In genomic region chr12:89477633-89478279, GRCh38 we compare ENCODE assay signal across 20 cellular contexts. TPM values are rescaled to one million over a fixed set of nuclear protein-coding genes. Genes with fewer than 3 reads are reported as not detected.
A peak's percentile ranks its signal among the peaks of the same experiment; 100 is the strongest.
DNase-seq lines count a peak whose midpoint lies in the region; ATAC-seq and TF ChIP-seq lines count a peak whose summit lies in the region.
"Had no signal": no experiment of that assay in that cellular context is flagged by ENCODE, and none has a peak within 500 bp of the region (broad histone marks: within the 10 kb centered on the region; RNA-seq: fewer than 3 reads in every experiment).

No MANE protein-coding gene starts in this region.

- TF ChIP-seq CTCF in GM23338 (conservative IDR thresholded peaks at IDR 0.05; ENCODE audit: low read depth in 2 of 2) (peak; percentile 33 to 34; a peak in 2 of 4 replicates), natural killer cell (IDR thresholded peaks at IDR 0.05) (no peak), suprapubic skin (IDR thresholded peaks at IDR 0.05) (no peak)

- intact Hi-C loops in natural killer cell (cut with micrococcal nuclease) = no loop called here

- CTCF ChIA-PET in activated CD8-positive, alpha-beta memory T cell treated with anti-CD3 and anti-CD28 coated beads, Interleukin-2, amount 10 ng/mL, durations not matched to agents 7 days and 5 days (lab: Charles Lee) = interaction anchor here (0.7 to 3.1 kb wide), 5 partner anchors 16 to 53 kb away, joined by 3 to 11 read pairs (median 3); partner anchors contain the start of gene GALNT4
- CTCF ChIA-PET in activated CD8-positive, alpha-beta T cell treated with anti-CD3 and anti-CD28 coated beads, Interleukin-2, amount 10 ng/mL, durations not matched to agents 7 days and 5 days (lab: Charles Lee) = interaction anchor here (0.8 to 1.8 kb wide), 8 partner anchors 10 to 65 kb away, joined by 3 to 11 read pairs (median 4); partner anchors contain the start of gene GALNT4

- H3K4me3 Mint-ChIP-seq in activated CD8-positive, alpha-beta memory T cell treated with anti-CD3 and anti-CD28 coated beads, Interleukin-2, amount 10 ng/mL, durations not matched to agents 7 days and 5 days = peak overlapping the region; percentile 0
- H3K4me3 Mint-ChIP-seq in GM23338 (no peak overlapping the region), natural killer cell (peak overlapping the region; percentile 28)
- no peak overlapping the region for H3K4me3 Mint-ChIP-seq in activated CD8-positive, alpha-beta T cell treated with anti-CD3 and anti-CD28 coated beads, Interleukin-2, amount 10 ng/mL, durations not matched to agents 7 days and 5 days
- H3K4me3 Mint-ChIP-seq: activated naive CD4-positive, alpha-beta T cell treated with anti-CD3 and anti-CD28 coated beads, Interleukin-2, amount 50 U/mL, for 24 hours; B cell had no signal

- H3K9me3 Mint-ChIP-seq in activated CD8-positive, alpha-beta memory T cell treated with anti-CD3 and anti-CD28 coated beads, Interleukin-2, amount 10 ng/mL, durations not matched to agents 7 days and 5 days (ENCODE audit: low read depth) = no peaks in the 10 kb centered on the region
- H3K9me3 Mint-ChIP-seq in GM23338 (no peaks in the 10 kb centered on the region), natural killer cell (no peaks in the 10 kb centered on the region)
- no peaks in the 10 kb centered on the region for H3K9me3 Mint-ChIP-seq in activated CD8-positive, alpha-beta T cell treated with anti-CD3 and anti-CD28 coated beads, Interleukin-2, amount 10 ng/mL, durations not matched to agents 7 days and 5 days (ENCODE audit: insufficient read depth)
- H3K9me3 Mint-ChIP-seq: activated naive CD4-positive, alpha-beta T cell treated with anti-CD3 and anti-CD28 coated beads, Interleukin-2, amount 50 U/mL, for 24 hours had no signal

- POLR2A ChIA-PET in activated CD8-positive, alpha-beta T cell treated with anti-CD3 and anti-CD28 coated beads, Interleukin-2, amount 10 ng/mL, durations not matched to agents 7 days and 5 days (lab: Charles Lee) = interaction anchor here (0.7 kb wide), 1 partner anchor 46 kb away, joined by 3 read pairs; no protein-coding TSS in a partner anchor

- 91% methylated on average over 8 of the region's 8 CpGs for WGBS in suprapubic skin

- no peaks in the 10 kb centered on the region for H4K20me1 ChIP-seq in GM23338 (replicated peaks; ENCODE audit: insufficient read depth)

- H3K36me3 Mint-ChIP-seq in activated CD8-positive, alpha-beta memory T cell treated with anti-CD3 and anti-CD28 coated beads, Interleukin-2, amount 10 ng/mL, durations not matched to agents 7 days and 5 days = peaks cover 27% of the 10 kb centered on the region
- H3K36me3 Mint-ChIP-seq in GM23338 (ENCODE audit: low read depth) (no peaks in the 10 kb centered on the region), natural killer cell (no peaks in the 10 kb centered on the region)
- peaks cover 34% of the 10 kb centered on the region for H3K36me3 Mint-ChIP-seq in activated CD8-positive, alpha-beta T cell treated with anti-CD3 and anti-CD28 coated beads, Interleukin-2, amount 10 ng/mL, durations not matched to agents 7 days and 5 days (ENCODE audit: low read depth)
- H3K36me3 Mint-ChIP-seq: activated naive CD4-positive, alpha-beta T cell treated with anti-CD3 and anti-CD28 coated beads, Interleukin-2, amount 50 U/mL, for 24 hours had no signal

- no peaks in the 10 kb centered on the region for H3K27me3 Mint-ChIP-seq in activated CD8-positive, alpha-beta memory T cell treated with anti-CD3 and anti-CD28 coated beads, Interleukin-2, amount 10 ng/mL, durations not matched to agents 7 days and 5 days
- H3K27me3 Mint-ChIP-seq in GM23338 (ENCODE audit: insufficient read depth, low read depth, poor library complexity) = no peaks in the 10 kb centered on the region
- no peaks in the 10 kb centered on the region for H3K27me3 Mint-ChIP-seq in activated CD8-positive, alpha-beta T cell treated with anti-CD3 and anti-CD28 coated beads, Interleukin-2, amount 10 ng/mL, durations not matched to agents 7 days and 5 days (ENCODE audit: low read depth)
- no peaks in the 10 kb centered on the region for H3K27me3 Mint-ChIP-seq in natural killer cell (ENCODE audit: low read depth in 2 of 2)
- H3K27me3 Mint-ChIP-seq: activated naive CD4-positive, alpha-beta T cell treated with anti-CD3 and anti-CD28 coated beads, Interleukin-2, amount 50 U/mL, for 24 hours; B cell had no signal

- ATAC-seq in activated CD8-positive, alpha-beta memory T cell treated with anti-CD3 and anti-CD28 coated beads, Interleukin-2, amount 10 ng/mL, durations not matched to agents 7 days and 5 days = peak; percentile 38
- ATAC-seq in GM23338 (no peak), natural killer cell (peak in 2 of 3 donors; percentile 49 to 52), GM19023 (IDR thresholded peaks at IDR 0.05; ENCODE audit: unreplicated experiment) (no peak)
- ATAC-seq in activated CD8-positive, alpha-beta T cell treated with anti-CD3 and anti-CD28 coated beads, Interleukin-2, amount 10 ng/mL, durations not matched to agents 7 days and 5 days = peak; percentile 28
- ATAC-seq: HCT116, psoas muscle, Right ventricle myocardium inferior had no signal

- H3K4me1 ChIP-seq in GM23338 (ENCODE audit: insufficient read depth) (no peaks in the 10 kb centered on the region), suprapubic skin (no peaks in the 10 kb centered on the region)
- H3K4me1 ChIP-seq: Caco-2, psoas muscle had no signal

- peak overlapping the region; percentile 76 for H3K27ac Mint-ChIP-seq in activated CD8-positive, alpha-beta memory T cell treated with anti-CD3 and anti-CD28 coated beads, Interleukin-2, amount 10 ng/mL, durations not matched to agents 7 days and 5 days
- H3K27ac Mint-ChIP-seq in GM23338 = no peak overlapping the region
- peak overlapping the region; percentile 36 for H3K27ac Mint-ChIP-seq in activated CD8-positive, alpha-beta T cell treated with anti-CD3 and anti-CD28 coated beads, Interleukin-2, amount 10 ng/mL, durations not matched to agents 7 days and 5 days
- H3K27ac Mint-ChIP-seq in natural killer cell = peak overlapping the region; percentile 41 to 64
- H3K27ac Mint-ChIP-seq: activated naive CD4-positive, alpha-beta T cell treated with anti-CD3 and anti-CD28 coated beads, Interleukin-2, amount 50 U/mL, for 24 hours; B cell had no signal

- H3K4me3 ChIP-seq in GM23338 = no peak overlapping the region
- no peak overlapping the region for H3K4me3 ChIP-seq in suprapubic skin
- H3K4me3 ChIP-seq: dorsolateral prefrontal cortex, MG63, psoas muscle had no signal

- H3K36me3 ChIP-seq in GM23338 (ENCODE audit: insufficient read depth) = no peaks in the 10 kb centered on the region
- no peaks in the 10 kb centered on the region for H3K36me3 ChIP-seq in suprapubic skin
- H3K36me3 ChIP-seq: MG63 had no signal

- H3K27ac ChIP-seq in GM23338 (ENCODE audit: low read depth) (no peak overlapping the region), suprapubic skin (no peak overlapping the region)
- H3K27ac ChIP-seq: psoas muscle had no signal

- DNase-seq in activated CD8-positive, alpha-beta memory T cell treated with anti-CD3 and anti-CD28 coated beads, Interleukin-2, amount 10 ng/mL, durations not matched to agents 7 days and 5 days = no peak
- no peak for DNase-seq in activated CD8-positive, alpha-beta memory T cell treated with anti-CD3 and anti-CD28 coated beads, Interleukin-2, amount 50 U/mL, for 48 hours
- DNase-seq in GM23338 (ENCODE audit: low spot score) (no peak), natural killer cell (no peak), suprapubic skin (ENCODE audit: low spot score in 2 of 2) (no peak), NCI-H1105 (lab: John Stamatoyannopoulos, UW) (no peak)
- DNase-seq in activated CD8-positive, alpha-beta T cell treated with anti-CD3 and anti-CD28 coated beads, Interleukin-2, amount 10 ng/mL, durations not matched to agents 7 days and 5 days = no peak
- DNase-seq: activated CD4-positive, CD25-positive, alpha-beta regulatory T cell; Caco-2; DMS79 treated with DMSO at 0.1 percent for 48 hours; dorsolateral prefrontal cortex; MG63; NCI-H1417 treated with DMSO at 0.1 percent for 48 hours; psoas muscle; substantia nigra had no signal

- H2AFZ ChIP-seq in GM23338 = no peak overlapping the region

- H3K4me1 Mint-ChIP-seq in activated CD8-positive, alpha-beta memory T cell treated with anti-CD3 and anti-CD28 coated beads, Interleukin-2, amount 10 ng/mL, durations not matched to agents 7 days and 5 days = peaks cover 42% of the 10 kb centered on the region
- no peaks in the 10 kb centered on the region for H3K4me1 Mint-ChIP-seq in GM23338
- H3K4me1 Mint-ChIP-seq in activated CD8-positive, alpha-beta T cell treated with anti-CD3 and anti-CD28 coated beads, Interleukin-2, amount 10 ng/mL, durations not matched to agents 7 days and 5 days (ENCODE audit: low read depth) = peaks cover 36% of the 10 kb centered on the region
- peaks cover 27 to 40% of the 10 kb centered on the region in 2 donors for H3K4me1 Mint-ChIP-seq in natural killer cell

- H3K9me2 ChIP-seq in GM23338 (ENCODE audit: insufficient read depth) = 0 out of 2 replicates have a peak, but pooled peaks cover 4% of the 10 kb centered on the region

- no peaks in the 10 kb centered on the region for H3K79me2 ChIP-seq in GM23338 (replicated peaks; ENCODE audit: insufficient read depth)

- no peak for TF ChIP-seq EP300 in suprapubic skin (IDR thresholded peaks at IDR 0.05)

- no peaks in the 10 kb centered on the region for H3F3A ChIP-seq in GM23338 (replicated peaks; ENCODE audit: low read depth)

- H3K27me3 ChIP-seq in GM23338 (ENCODE audit: insufficient read depth) (no peaks in the 10 kb centered on the region), suprapubic skin (no peaks in the 10 kb centered on the region)
- H3K27me3 ChIP-seq: dorsolateral prefrontal cortex, MG63 had no signal

- no peak overlapping the region for H3K4me2 ChIP-seq in GM23338

- no peak for TF ChIP-seq POLR2A in suprapubic skin (IDR thresholded peaks at IDR 0.05)

- no peaks in the 10 kb centered on the region for H3K9me3 ChIP-seq in suprapubic skin
- H3K9me3 ChIP-seq: Caco-2, MG63, psoas muscle had no signal

RNA-seq across cellular contexts. Expression of gene GALNT4, which starts 46.8 kb away (rescaled TPM):
- 10 to 100 TPM; 16.5 to 17.5 TPM for total RNA-seq in activated CD8-positive, alpha-beta memory T cell treated with anti-CD3 and anti-CD28 coated beads, Interleukin-2, amount 10 ng/mL, durations not matched to agents 7 days and 5 days
- total RNA-seq in GM23338 (2014; rRNA removed; shearing (Covaris generic)) = 2.4 and 3.0 TPM in 2 replicates
- polyA plus RNA-seq in GM23338 (2016; fragmentation: Nextera tagmentation; extraction: Ambion mirVana) = 1.1 TPM in 1 of 2 replicates, not detected in the other
- total RNA-seq in activated CD8-positive, alpha-beta T cell treated with anti-CD3 and anti-CD28 coated beads, Interleukin-2, amount 10 ng/mL, durations not matched to agents 7 days and 5 days = 10 to 100 TPM; 15.4 to 16.6 TPM
- total RNA-seq in natural killer cell = 10 to 100 TPM; 14.3 to 19.9 (median 18.7) TPM
- 1 to 10 TPM; 3.9 to 5.6 (median 4.9) TPM for total RNA-seq in suprapubic skin

RNA-seq across cellular contexts. Expression of gene POC1B, which starts 48.1 kb away (rescaled TPM):
- 10 to 100 TPM; 52.2 to 58.8 TPM for total RNA-seq in activated CD8-positive, alpha-beta memory T cell treated with anti-CD3 and anti-CD28 coated beads, Interleukin-2, amount 10 ng/mL, durations not matched to agents 7 days and 5 days
- 17.2 and 17.5 TPM in 2 replicates for total RNA-seq in GM23338 (2014; rRNA removed; shearing (Covaris generic))
- 9.0 and 11.8 TPM in 2 replicates for polyA plus RNA-seq in GM23338 (2016; fragmentation: Nextera tagmentation; extraction: Ambion mirVana)
- total RNA-seq in activated CD8-positive, alpha-beta T cell treated with anti-CD3 and anti-CD28 coated beads, Interleukin-2, amount 10 ng/mL, durations not matched to agents 7 days and 5 days = 10 to 100 TPM; 47.7 to 49.4 TPM
- total RNA-seq in natural killer cell (10 to 100 TPM; 29.8 to 40.9 (median 38.0) TPM), suprapubic skin (10 to 100 TPM; 11.3 to 28.2 (median 13.4) TPM)

Comparison
In these comparisons a context has a peak if more than half of its experiments do, and no peak if none do; other contexts are left out.
1. ATAC-seq: peak in activated CD8-positive, alpha-beta memory T cell treated with anti-CD3 and anti-CD28 coated beads, Interleukin-2, amount 10 ng/mL, durations not matched to agents 7 days and 5 days (single experiment), activated CD8-positive, alpha-beta T cell treated with anti-CD3 and anti-CD28 coated beads, Interleukin-2, amount 10 ng/mL, durations not matched to agents 7 days and 5 days (single experiment) and natural killer cell (2 of 3); none in GM23338 (single experiment) and GM19023 (single experiment).
2. H3K4me3 Mint-ChIP-seq: peak in activated CD8-positive, alpha-beta memory T cell treated with anti-CD3 and anti-CD28 coated beads, Interleukin-2, amount 10 ng/mL, durations not matched to agents 7 days and 5 days (single experiment) and natural killer cell (single experiment); none in GM23338 (single experiment) and activated CD8-positive, alpha-beta T cell treated with anti-CD3 and anti-CD28 coated beads, Interleukin-2, amount 10 ng/mL, durations not matched to agents 7 days and 5 days (single experiment).
3. CTCF ChIP-seq: peak in GM23338 (2 of 2); none in natural killer cell (single experiment) and suprapubic skin (0 of 2).